Comparison of ENCODE assay signal across 17 cellular contexts in genomic region chr22:48670317-48670716, GRCh38.
"Had no signal": no experiment of that assay in that cellular context is flagged by ENCODE, and none has a peak within 500 bp of the region (broad histone marks: within the 10 kb centered on the region; RNA-seq: fewer than 3 reads in every experiment).

No MANE protein-coding gene starts in this region.

- H3K4me1 Mint-ChIP-seq: mesothelial cell of epicardium, naive B cell had no signal

- H3K27me3 ChIP-seq: dorsolateral prefrontal cortex, foreskin keratinocyte, heart left ventricle, left lung had no signal

- ATAC-seq: foreskin keratinocyte, gastroesophageal sphincter, heart left ventricle, left cardiac atrium, left lung, lower lobe of right lung, mucosa of descending colon had no signal

- H3K36me3 ChIP-seq: esophagus muscularis mucosa, gastroesophageal sphincter, heart left ventricle, left lung, lower lobe of right lung had no signal

- H3K36me3 Mint-ChIP-seq: mesothelial cell of epicardium had no signal

- H3K27ac ChIP-seq: coronary artery, dorsolateral prefrontal cortex, esophagus muscularis mucosa, foreskin keratinocyte, gastroesophageal sphincter, heart left ventricle, left lung, lower lobe of right lung had no signal

- H3K27me3 Mint-ChIP-seq: naive B cell had no signal

- H3K4me3 Mint-ChIP-seq: mesothelial cell of epicardium had no signal

- H3K4me1 ChIP-seq: esophagus muscularis mucosa, foreskin keratinocyte, gastroesophageal sphincter, heart left ventricle, left lung, lower lobe of right lung had no signal

- DNase-seq: dermis blood vessel endothelial cell; dorsolateral prefrontal cortex; effector CD4-positive, alpha-beta T cell; effector memory CD4-positive, alpha-beta T cell; foreskin keratinocyte; hippocampal formation; left cardiac atrium; lower lobe of right lung; mesenchymal stem cell; mucosa of descending colon; naive B cell had no signal

- H3K4me3 ChIP-seq: coronary artery, dorsolateral prefrontal cortex, esophagus muscularis mucosa, gastroesophageal sphincter, heart left ventricle, left lung, lower lobe of right lung, mucosa of descending colon had no signal

- H3K27ac Mint-ChIP-seq: mesothelial cell of epicardium, naive B cell had no signal
